Comparison of ENCODE assay signal across 21 cellular contexts in genomic region chr17:36911007-36911406, GRCh38. TPM values are rescaled to one million over a fixed set of nuclear protein-coding genes. Genes with fewer than 3 reads are reported as not detected.
DNase-seq lines count a peak whose midpoint lies in the region; ATAC-seq and FAIRE-seq lines count a peak whose summit lies in the region.
"Had no signal": no experiment of that assay in that cellular context is flagged by ENCODE, and none has a peak within 500 bp of the region (broad histone marks: within the 10 kb centered on the region; RNA-seq: fewer than 3 reads in every experiment).

No MANE protein-coding gene starts in this region.

- H3K4me3 Mint-ChIP-seq in activated CD4-positive, alpha-beta T cell treated with anti-CD3 and anti-CD28 coated beads for 36 hours: no peak overlapping the region
- H3K4me3 Mint-ChIP-seq: CD4-positive, alpha-beta memory T cell; CD4-positive, CD25-positive, alpha-beta regulatory T cell; CD8-positive, alpha-beta memory T cell had no signal

- H3K27me3 Mint-ChIP-seq in activated CD4-positive, alpha-beta T cell treated with anti-CD3 and anti-CD28 coated beads for 36 hours: peaks cover 31% of the 10 kb centered on the region

- H3K4me1 Mint-ChIP-seq in activated CD4-positive, alpha-beta T cell treated with anti-CD3 and anti-CD28 coated beads for 36 hours: no peaks in the 10 kb centered on the region
- H3K4me1 Mint-ChIP-seq: CD14-positive monocyte; CD4-positive, alpha-beta memory T cell; CD4-positive, CD25-positive, alpha-beta regulatory T cell; CD8-positive, alpha-beta memory T cell had no signal

- intact Hi-C loops in activated CD4-positive, alpha-beta T cell treated with anti-CD3 and anti-CD28 coated beads for 36 hours (cut with DNase I, micrococcal nuclease): no loop called here

- CTCF ChIA-PET in activated CD4-positive, alpha-beta T cell treated with anti-CD3 and anti-CD28 coated beads for 36 hours (lab: Charles Lee): no interaction called here

- ATAC-seq in activated CD4-positive, alpha-beta T cell treated with anti-CD3 and anti-CD28 coated beads for 36 hours: no peak
- ATAC-seq: A549 had no signal

- in situ Hi-C loops in ACHN (cut with HindIII; ENCODE audit: low pct_ligation_motif_present, low pct_unique_long_range_greater_than_20kb, low sequenced_read_pairs): no loop called here

- POLR2A ChIA-PET in activated CD4-positive, alpha-beta T cell treated with anti-CD3 and anti-CD28 coated beads for 36 hours (lab: Charles Lee): no interaction called here

- DNase-seq in ACHN: peak; percentile 37
- DNase-seq in RCC 7860 (ENCODE audit: low spot score): peak; percentile 29
- peak; percentile 62 for DNase-seq in kidney tubule cell (ENCODE audit: low spot score)
- no peak for DNase-seq in occipital lobe (lab: John Stamatoyannopoulos, UW)
- no peak for DNase-seq in COLO829 (ENCODE audit: low spot score)
- no peak for DNase-seq in activated CD4-positive, alpha-beta T cell treated with anti-CD3 and anti-CD28 coated beads for 36 hours
- DNase-seq: BE2C; C1 segment of cervical spinal cord; Caco-2; Calu3; CD4-positive, alpha-beta memory T cell; CD4-positive, CD25-positive, alpha-beta regulatory T cell; CD8-positive, alpha-beta memory T cell; DMS79 treated with DMSO at 0.1 percent for 48 hours; GF-D8 had no signal

- no peaks in the 10 kb centered on the region for H3K9me3 Mint-ChIP-seq in activated CD4-positive, alpha-beta T cell treated with anti-CD3 and anti-CD28 coated beads for 36 hours (ENCODE audit: low read depth)
- H3K9me3 Mint-ChIP-seq: CD14-positive monocyte; CD4-positive, CD25-positive, alpha-beta regulatory T cell; CD8-positive, alpha-beta memory T cell had no signal

- no peaks in the 10 kb centered on the region for H3K36me3 Mint-ChIP-seq in activated CD4-positive, alpha-beta T cell treated with anti-CD3 and anti-CD28 coated beads for 36 hours (ENCODE audit: low read depth)
- H3K36me3 Mint-ChIP-seq: CD14-positive monocyte; CD4-positive, alpha-beta memory T cell; CD4-positive, CD25-positive, alpha-beta regulatory T cell; CD8-positive, alpha-beta memory T cell had no signal

- H3K27ac Mint-ChIP-seq in activated CD4-positive, alpha-beta T cell treated with anti-CD3 and anti-CD28 coated beads for 36 hours: no peak overlapping the region
- H3K27ac Mint-ChIP-seq: CD14-positive monocyte; CD4-positive, alpha-beta memory T cell; CD4-positive, CD25-positive, alpha-beta regulatory T cell; CD8-positive, alpha-beta memory T cell had no signal

- FAIRE-seq in RCC 7860 (lab: Jason Lieb, UNC): no peak
- FAIRE-seq: A549, D721Med, G401.6, GM12891, GM19239 had no signal

RNA-seq across cellular contexts. Expression of gene LHX1, which starts 26.3 kb away (rescaled TPM):
- not detected for total RNA-seq in occipital lobe
- total RNA-seq in activated CD4-positive, alpha-beta T cell treated with anti-CD3 and anti-CD28 coated beads for 36 hours: not detected
- total RNA-seq: Caco-2; CD4-positive, alpha-beta memory T cell; CD4-positive, CD25-positive, alpha-beta regulatory T cell had no signal

RNA-seq across cellular contexts. Expression of gene AATF, which starts 37.7 kb away (rescaled TPM):
- 16.1 TPM for total RNA-seq in occipital lobe
- 100 to 1,000 TPM in 1 of 2 experiments, 10 to 100 TPM in 1; 87.9 to 149 TPM for total RNA-seq in activated CD4-positive, alpha-beta T cell treated with anti-CD3 and anti-CD28 coated beads for 36 hours

Comparison
In these comparisons a context has a peak if more than half of its experiments do, and no peak if none do; other contexts are left out.
1. DNase-seq: peak in ACHN (single experiment), RCC 7860 (single experiment) and kidney tubule cell (single experiment); none in occipital lobe (single experiment), COLO829 (single experiment) and activated CD4-positive, alpha-beta T cell treated with anti-CD3 and anti-CD28 coated beads for 36 hours (single experiment).